18 cellular contexts compared by ENCODE assay signal in genomic region chr16:4301177-4301576, GRCh38. TPM values are rescaled to one million over a fixed set of nuclear protein-coding genes. Genes with fewer than 3 reads are reported as not detected.
DNase-seq lines count a peak whose midpoint lies in the region; ATAC-seq, FAIRE-seq and TF ChIP-seq lines count a peak whose summit lies in the region.
"Had no signal": no experiment of that assay in that cellular context is flagged by ENCODE, and none has a peak within 500 bp of the region (broad histone marks: within the 10 kb centered on the region; RNA-seq: fewer than 3 reads in every experiment).

No MANE protein-coding gene starts in this region.

- no peak overlapping the region for H3K4me3 ChIP-seq in HCT116 (replicated peaks in 1 of 2; ENCODE audit: low read depth in 1 of 2, low read length in 2 of 2)
- H3K4me3 ChIP-seq in IMR-90 (ENCODE audit: insufficient read depth, low read depth, low read length), result no peak overlapping the region
- no peak overlapping the region for H3K4me3 ChIP-seq in K562
- H3K4me3 ChIP-seq in tibial artery, result no peak overlapping the region
- H3K4me3 ChIP-seq: BLaER1, GM12878 had no signal

- H2BK120ac ChIP-seq in IMR-90 (ENCODE audit: low read depth, low read length), result peak overlapping the region; percentile 57; the same call in 1 of the 2 replicates

- H3K79me2 ChIP-seq in HCT116 (ENCODE audit: insufficient read depth, low read length), result no peaks in the 10 kb centered on the region
- peaks cover 5% of the 10 kb centered on the region for H3K79me2 ChIP-seq in K562 (ENCODE audit: control insufficient read depth, insufficient read depth, low read length)

- peak overlapping the region; percentile 55 for H2AK9ac ChIP-seq in IMR-90 (replicated peaks; ENCODE audit: low read depth, low read length, poor library complexity)

- TF ChIP-seq RAD21 in HCT116 (IDR thresholded peaks at IDR 0.05; ENCODE audit: low read depth) (no peak), IMR-90 (IDR thresholded peaks at IDR 0.05; ENCODE audit: low read length) (no peak), K562 (CRISPR knock-in tag; conservative IDR thresholded peaks at IDR 0.05 in 1 of 2, IDR thresholded peaks at IDR 0.05 in 1 of 2) (no peak)

- no peak for TF ChIP-seq EP300 in K562 (IDR thresholded peaks at IDR 0.05; ENCODE audit: low read length)

- no peak overlapping the region for H2AK5ac ChIP-seq in IMR-90 (ENCODE audit: low read depth, low read length)

- intact Hi-C loops in HCT116 (cut with micrococcal nuclease) (no loop called here), IMR-90 (cut with micrococcal nuclease) (no loop called here), K562 (cut with micrococcal nuclease) (no loop called here), tibial artery (cut with DNase I; ENCODE audit: low total_unique reads) (no loop called here)

- no peak overlapping the region for H2AFZ ChIP-seq in HCT116 (ENCODE audit: low read depth, low read length, poor library complexity, severe bottlenecking)
- no peak overlapping the region for H2AFZ ChIP-seq in IMR-90 (replicated peaks; ENCODE audit: low read length, poor library complexity)
- no peak overlapping the region for H2AFZ ChIP-seq in K562 (ENCODE audit: low read depth, low read length)

- RAD21 ChIA-PET in HCT116 (lab: Charles Lee; ENCODE audit: low non-redundant PET in 1 of 2, low total read pairs in 2 of 2, uncharacterized antibody in 2 of 2, unreplicated experiment in 2 of 2), result no interaction called here

- ATAC-seq in HCT116, result no peak
- no peak for ATAC-seq in IMR-90 (ENCODE audit: low read depth)
- ATAC-seq in K562, result no peak
- ATAC-seq: GM12878 had no signal

- H2BK15ac ChIP-seq in IMR-90 (ENCODE audit: low read depth, low read length), result no peak overlapping the region

- CTCF ChIA-PET in HCT116 (lab: Charles Lee) (interaction anchor here (5.2 kb wide), 1 partner anchor 9 kb away, joined by 40 read pairs; no protein-coding TSS in a partner anchor), IMR-90 (lab: Yijun Ruan, JAX) (interaction anchor here (1.1 kb wide), 1 partner anchor 9 kb away, joined by 3 read pairs; no protein-coding TSS in a partner anchor), K562 (lab: Yijun Ruan, JAX; ENCODE audit: low intra/inter-chr PET ratio) (interaction anchor here (0.7 kb wide), 1 partner anchor 614 kb away, joined by 6 read pairs; no protein-coding TSS in a partner anchor)

- peaks cover 28% of the 10 kb centered on the region for H3K4me1 Mint-ChIP-seq in nephron

- H4K20me1 ChIP-seq in HCT116 (ENCODE audit: insufficient read depth) (no peaks in the 10 kb centered on the region), IMR-90 (ENCODE audit: insufficient read depth, low read length) (0 out of 2 replicates have a peak, but pooled peaks cover 3% of the 10 kb centered on the region), K562 (replicated peaks; ENCODE audit: control insufficient read depth, insufficient read depth, low read length) (0 out of 2 replicates have a peak, but pooled peaks cover 4% of the 10 kb centered on the region)

- H3K9me2 ChIP-seq in HCT116 (ENCODE audit: insufficient read depth), result no peaks in the 10 kb centered on the region

- H3K27me3 Mint-ChIP-seq in nephron (ENCODE audit: low read depth), result no peaks in the 10 kb centered on the region
- H3K27me3 Mint-ChIP-seq: CD4-positive, CD25-positive, alpha-beta regulatory T cell had no signal

- no peaks in the 10 kb centered on the region for H3K36me3 ChIP-seq in HCT116 (ENCODE audit: control insufficient read depth in 1 of 2, insufficient read depth in 2 of 2, low read length in 2 of 2)
- H3K36me3 ChIP-seq in IMR-90 (ENCODE audit: control insufficient read depth, insufficient read depth, low read length), result peaks cover 2% of the 10 kb centered on the region; the same call in 1 of the 2 replicates
- peaks cover 35% of the 10 kb centered on the region; the same call in 2 of the 3 replicates for H3K36me3 ChIP-seq in K562 (ENCODE audit: control insufficient read depth, insufficient read depth, low read length)
- H3K36me3 ChIP-seq in tibial artery, result no peaks in the 10 kb centered on the region

- H3K4me1 ChIP-seq in HCT116 (ENCODE audit: control insufficient read depth in 1 of 2, insufficient read depth in 2 of 2, low read length in 2 of 2), result peaks cover 32 to 51% of the 10 kb centered on the region in 2 experiments
- peaks cover 14% of the 10 kb centered on the region for H3K4me1 ChIP-seq in IMR-90 (ENCODE audit: control insufficient read depth, insufficient read depth, low read length)
- peaks cover 11 to 21% of the 10 kb centered on the region in 2 experiments; a peak in 4 of 5 replicates for H3K4me1 ChIP-seq in K562 (replicated peaks in 1 of 2; ENCODE audit: control insufficient read depth in 2 of 2, insufficient read depth in 2 of 2, low read length in 2 of 2)
- peaks cover 4 to 17% (median 13%) of the 10 kb centered on the region in 4 donors for H3K4me1 ChIP-seq in tibial artery

- H3K4me2 ChIP-seq in HCT116 (ENCODE audit: low read length) (peak overlapping the region; percentile 84; the same call in 1 of the 2 replicates), IMR-90 (ENCODE audit: low read depth, low read length) (no peak overlapping the region), K562 (ENCODE audit: insufficient read depth, low read length) (no peak overlapping the region)
- H3K4me2 ChIP-seq: BLaER1 had no signal

- peaks cover 0 to 42% of the 10 kb centered on the region in 2 experiments; a peak in 2 of 4 replicates for H3K79me1 ChIP-seq in IMR-90 (ENCODE audit: low read depth in 1 of 2, low read length in 2 of 2)

- H3K4me3 Mint-ChIP-seq in nephron, result no peak overlapping the region
- H3K4me3 Mint-ChIP-seq: CD4-positive, CD25-positive, alpha-beta regulatory T cell had no signal

- TF ChIP-seq CTCF in HCT116 (IDR thresholded peaks at IDR 0.05 in 2 of 3, conservative IDR thresholded peaks at IDR 0.05 in 1 of 3; ENCODE audit: borderline replicate concordance in 1 of 3, insufficient read depth in 1 of 3, low read depth in 2 of 3, low read length in 2 of 3) (no peak), IMR-90 (conservative IDR thresholded peaks at IDR 0.05; ENCODE audit: low read depth, low read length) (no peak), K562 (IDR thresholded peaks at IDR 0.05 in 2 of 3, conservative IDR thresholded peaks at IDR 0.05 in 1 of 3; ENCODE audit: insufficient read depth in 2 of 3, low read depth in 1 of 3, low read length in 3 of 3) (no peak), nephron (IDR thresholded peaks at IDR 0.05; ENCODE audit: unreplicated experiment in 3 of 3) (no peak), tibial artery (IDR thresholded peaks at IDR 0.05) (no peak)

- WGBS in IMR-90 (ENCODE audit: extremely low coverage in 2 of 2, insufficient read length in 1 of 2), 2 experiments, result no CpG with 5 or more reads among the region's 4 CpGs
- 93% methylated on average over 4 of the region's 4 CpGs for WGBS in K562 (ENCODE audit: insufficient coverage, low coverage, missing lambda C conversion rate)

- no peaks in the 10 kb centered on the region for H3K9me3 ChIP-seq in HCT116 (ENCODE audit: control insufficient read depth in 1 of 2, insufficient read depth in 1 of 2, low read depth in 1 of 2, low read length in 2 of 2)
- H3K9me3 ChIP-seq in IMR-90 (ENCODE audit: control insufficient read depth, insufficient read depth, low read length), result no peaks in the 10 kb centered on the region
- H3K9me3 ChIP-seq in K562 (replicated peaks; ENCODE audit: control insufficient read depth, insufficient read depth, low read depth, low read length), result no peaks in the 10 kb centered on the region
- no peaks in the 10 kb centered on the region for H3K9me3 ChIP-seq in tibial artery
- H3K9me3 ChIP-seq: BLaER1 had no signal

- H3K4ac ChIP-seq in IMR-90 (ENCODE audit: low read depth, low read length), result 0 out of 2 replicates have a peak overlapping the region, but pooled peaks have one; percentile 9

- DNase-seq in HCT116 (ENCODE audit: low read depth, low spot score), result no peak
- DNase-seq in IMR-90, result no peak
- no peak for DNase-seq in K562 (ENCODE audit: extremely low read depth in 1 of 4, low spot score in 3 of 4)
- no peak for DNase-seq in cortex of kidney (lab: John Stamatoyannopoulos, UW)
- no peak for DNase-seq in NCI-H2171 (lab: John Stamatoyannopoulos, UW)
- no peak for DNase-seq in tibial artery
- no peak for DNase-seq in RKO (ENCODE audit: low spot score)
- DNase-seq: AML-193; Calu3; CD4-positive, CD25-positive, alpha-beta regulatory T cell; DMS 273 treated with DMSO at 0.1 percent for 48 hours; KG1 had no signal

- H4K5ac ChIP-seq in IMR-90 (ENCODE audit: low read depth, low read length), result no peak overlapping the region

- POLR2A ChIA-PET in HCT116 (lab: Charles Lee), result interaction anchor here (1.4 kb wide), 1 partner anchor 8 kb away, joined by 3 read pairs; no protein-coding TSS in a partner anchor
- POLR2A ChIA-PET in IMR-90 (lab: Charles Lee; ENCODE audit: unreplicated experiment), result no interaction called here
- POLR2A ChIA-PET in K562 (lab: Yijun Ruan, JAX), result interaction anchor here (0.9 kb wide), 1 partner anchor 50 kb away, joined by 3 read pairs; no protein-coding TSS in a partner anchor

- no peak overlapping the region for H4K91ac ChIP-seq in IMR-90 (ENCODE audit: insufficient read depth, low read depth, low read length)

- H3K56ac ChIP-seq in IMR-90 (ENCODE audit: extremely low read depth, insufficient read depth, low read length), result no peak overlapping the region

- H3K27ac ChIP-seq in HCT116 (ENCODE audit: low read depth, low read length), result peak overlapping the region; percentile 99
- H3K27ac ChIP-seq in IMR-90 (ENCODE audit: insufficient read depth, low read length), result no peak overlapping the region
- H3K27ac ChIP-seq in K562 (ENCODE audit: extremely low read depth, low read depth, low read length), result no peak overlapping the region
- no peak overlapping the region for H3K27ac ChIP-seq in tibial artery
- H3K27ac ChIP-seq: BLaER1 had no signal

- no peak overlapping the region for H3K23ac ChIP-seq in IMR-90 (ENCODE audit: low read depth, low read length)

- TF ChIP-seq POLR2A in HCT116 (IDR thresholded peaks at IDR 0.05; ENCODE audit: borderline replicate concordance, extremely low read depth, insufficient read depth, insufficient read length) (no peak), IMR-90 (IDR thresholded peaks at IDR 0.05; ENCODE audit: low read depth, low read length) (no peak), K562 (conservative IDR thresholded peaks at IDR 0.05) (no peak)

- H3K18ac ChIP-seq in IMR-90 (ENCODE audit: low read depth, low read length), result no peak overlapping the region

- H3K9me3 Mint-ChIP-seq in nephron, result no peaks in the 10 kb centered on the region
- H3K9me3 Mint-ChIP-seq: CD4-positive, CD25-positive, alpha-beta regulatory T cell had no signal

- H2BK5ac ChIP-seq in IMR-90 (ENCODE audit: low read depth, low read length, poor library complexity, severe bottlenecking), result no peak overlapping the region

- H4K8ac ChIP-seq in IMR-90 (ENCODE audit: low read depth in 2 of 2, low read length in 2 of 2), result peak overlapping the region in 1 of 2 experiments; percentile 21; a peak in 1 of 4 replicates

- H3K27me3 ChIP-seq in HCT116 (ENCODE audit: insufficient read depth, low read length) (no peaks in the 10 kb centered on the region), IMR-90 (ENCODE audit: control insufficient read depth, insufficient read depth, low read length) (no peaks in the 10 kb centered on the region), K562 (ENCODE audit: control insufficient read depth in 2 of 2, insufficient read depth in 2 of 2, low read length in 2 of 2) (no peaks in the 10 kb centered on the region), tibial artery (no peaks in the 10 kb centered on the region)
- H3K27me3 ChIP-seq: BLaER1 had no signal

- H3K9ac ChIP-seq in HCT116 (ENCODE audit: low read length) (no peak overlapping the region), IMR-90 (ENCODE audit: low read depth, low read length) (no peak overlapping the region), K562 (ENCODE audit: insufficient read depth in 1 of 2, low read depth in 2 of 2, low read length in 2 of 2) (no peak overlapping the region)
- H3K9ac ChIP-seq: BLaER1 had no signal

- H3K9me1 ChIP-seq in IMR-90 (ENCODE audit: insufficient read depth, low read length), result peaks cover 5% of the 10 kb centered on the region; the same call in 1 of the 2 replicates
- H3K9me1 ChIP-seq in K562 (ENCODE audit: control insufficient read depth, insufficient read depth, low read length), result peaks cover 1% of the 10 kb centered on the region

- in situ Hi-C loops in IMR-90 (cut with MboI; ENCODE audit: low sequenced_read_pairs) (no loop called here), K562 (cut with MboI) (no loop called here)

- dilution Hi-C loops in IMR-90 (cut with HindIII; ENCODE audit: low sequenced_read_pairs, unreplicated experiment), result no loop called here

- no peak for FAIRE-seq in K562 (lab: Jason Lieb, UNC)
- FAIRE-seq: GM12878, GM18507, H54 had no signal

- no peak overlapping the region for H3K14ac ChIP-seq in IMR-90 (replicated peaks; ENCODE audit: low read depth, low read length)

- peak overlapping the region; percentile 49; the same call in 1 of the 2 replicates for H2BK20ac ChIP-seq in IMR-90 (ENCODE audit: low read depth, low read length)

- BruUV-seq in HCT116 (replicated peaks; lab: Mats Ljungman, UMichigan) (no TSS peak), IMR-90 (replicated peaks; lab: Mats Ljungman, UMichigan) (no TSS peak), K562 (replicated peaks; lab: Mats Ljungman, UMichigan) (no TSS peak)

- peaks cover 4% of the 10 kb centered on the region for H3K36me3 Mint-ChIP-seq in nephron (ENCODE audit: low read depth)

- peak overlapping the region in 2 of 3 experiments; percentile 51 to 53 for H3K27ac Mint-ChIP-seq in nephron
- H3K27ac Mint-ChIP-seq: CD4-positive, CD25-positive, alpha-beta regulatory T cell had no signal

RNA-seq across cellular contexts. Expression of gene GLIS2, which starts 14.7 kb away (rescaled TPM):
- 18.2 TPM for total RNA-seq in HCT116 (2021; ENCODE audit: unreplicated experiment)
- polyA plus RNA-seq in HCT116 (2012), result 15.5 and 15.6 TPM in 2 replicates
- 0.36 and 0.56 TPM in 2 replicates for total RNA-seq in IMR-90 (2012; rRNA removed)
- polyA plus RNA-seq in IMR-90 (2012; rRNA removed), result 8.4 and 9.0 TPM in 2 replicates
- polyA plus RNA-seq in IMR-90 (2012; cell fraction: cytosol; rRNA removed), result 6.1 and 12.6 TPM in 2 replicates
- 15.5 and 36.4 TPM in 2 replicates for polyA plus RNA-seq in IMR-90 (2012; cell fraction: nucleus; rRNA removed; ENCODE audit: low replicate concordance)
- 2.1 and 6.1 TPM in 2 replicates for total RNA-seq in K562 (2011; cell fraction: chromatin; rRNA removed; ENCODE audit: low replicate concordance)
- 3.8 and 4.2 TPM in 2 replicates for total RNA-seq in K562 (2011; cell fraction: nucleolus; rRNA removed)
- total RNA-seq in K562 (2011; cell fraction: nucleoplasm; rRNA removed), result 2.9 and 3.6 TPM in 2 replicates
- total RNA-seq in K562 (2014; rRNA removed), result 0.91 and 1.4 TPM in 2 replicates
- 0.10 and 0.11 TPM in 2 replicates for total RNA-seq in K562 (2014; rRNA removed; fragmentation: Illumina TruSeq; extraction: Trizol)
- total RNA-seq in K562 (2015; rRNA removed; fragmentation: Illumina TruSeq; extraction: Trizol), result 0.33 and 0.68 TPM in 2 replicates
- total RNA-seq in K562 (2021), result 7.6 and 9.0 TPM in 2 replicates
- polyA plus RNA-seq in K562 (2011; rRNA removed), result 0.57 and 1.0 TPM in 2 replicates
- polyA plus RNA-seq in K562 (2011; cell fraction: cytosol; rRNA removed), result 1.0 and 2.2 TPM in 2 replicates
- polyA plus RNA-seq in K562 (2011; cell fraction: nucleus; rRNA removed), result 2.8 and 4.9 TPM in 2 replicates
- polyA plus RNA-seq in K562 (2012), result 6.8 and 7.9 TPM in 2 replicates
- polyA plus RNA-seq in K562 (2014; fragmentation: Illumina TruSeq; extraction: Trizol), result 2.2 and 5.8 TPM in 2 replicates
- under 1 TPM; 0.10 to 0.25 TPM for polyA plus RNA-seq in K562 (2014; fragmentation: Nextera tagmentation; extraction: Ambion mirVana)
- polyA plus RNA-seq in K562 (2014; rRNA removed), result 2.3 and 2.9 TPM in 2 replicates
- 0.27 and 0.32 TPM in 2 replicates for polyA minus RNA-seq in K562 (2011; rRNA and poly(A)+ RNA removed)
- polyA minus RNA-seq in K562 (2011; cell fraction: cytosol; rRNA and poly(A)+ RNA removed), result 3.3 and 4.6 TPM in 2 replicates
- polyA minus RNA-seq in K562 (2011; cell fraction: nucleus; rRNA and poly(A)+ RNA removed), result 1.00 and 1.1 TPM in 2 replicates
- total RNA-seq: CD4-positive, CD25-positive, alpha-beta regulatory T cell had no signal

RNA-seq across cellular contexts. Expression of gene TFAP4, which starts 28.4 kb away (rescaled TPM):
- total RNA-seq in HCT116 (2021; ENCODE audit: unreplicated experiment), result 37.1 TPM
- 21.3 and 21.7 TPM in 2 replicates for polyA plus RNA-seq in HCT116 (2012)
- 7.3 and 7.8 TPM in 2 replicates for total RNA-seq in IMR-90 (2012; rRNA removed)
- 5.6 and 7.0 TPM in 2 replicates for polyA plus RNA-seq in IMR-90 (2012; rRNA removed)
- 3.0 and 5.3 TPM in 2 replicates for polyA plus RNA-seq in IMR-90 (2012; cell fraction: cytosol; rRNA removed)
- 6.5 and 10.4 TPM in 2 replicates for polyA plus RNA-seq in IMR-90 (2012; cell fraction: nucleus; rRNA removed; ENCODE audit: low replicate concordance)
- 12.1 and 23.1 TPM in 2 replicates for total RNA-seq in K562 (2011; cell fraction: chromatin; rRNA removed; ENCODE audit: low replicate concordance)
- 12.4 and 13.3 TPM in 2 replicates for total RNA-seq in K562 (2011; cell fraction: nucleolus; rRNA removed)
- total RNA-seq in K562 (2011; cell fraction: nucleoplasm; rRNA removed), result 11.0 and 16.1 TPM in 2 replicates
- 27.7 and 28.8 TPM in 2 replicates for total RNA-seq in K562 (2014; rRNA removed)
- 5.6 and 7.7 TPM in 2 replicates for total RNA-seq in K562 (2014; rRNA removed; fragmentation: Illumina TruSeq; extraction: Trizol)
- 16.2 and 16.9 TPM in 2 replicates for total RNA-seq in K562 (2015; rRNA removed; fragmentation: Illumina TruSeq; extraction: Trizol)
- 31.2 and 32.8 TPM in 2 replicates for total RNA-seq in K562 (2021)
- 8.5 and 15.3 TPM in 2 replicates for polyA plus RNA-seq in K562 (2011; rRNA removed)
- polyA plus RNA-seq in K562 (2011; cell fraction: cytosol; rRNA removed), result 8.1 and 15.3 TPM in 2 replicates
- 12.2 and 17.2 TPM in 2 replicates for polyA plus RNA-seq in K562 (2011; cell fraction: nucleus; rRNA removed)
- polyA plus RNA-seq in K562 (2012), result 15.9 and 19.7 TPM in 2 replicates
- 10.6 and 13.6 TPM in 2 replicates for polyA plus RNA-seq in K562 (2014; fragmentation: Illumina TruSeq; extraction: Trizol)
- polyA plus RNA-seq in K562 (2014; fragmentation: Nextera tagmentation; extraction: Ambion mirVana), result under 1 TPM; 0.10 to 0.11 TPM
- polyA plus RNA-seq in K562 (2014; rRNA removed), result 19.8 and 22.6 TPM in 2 replicates
- polyA minus RNA-seq in K562 (2011; rRNA and poly(A)+ RNA removed), result 14.2 and 15.3 TPM in 2 replicates
- polyA minus RNA-seq in K562 (2011; cell fraction: cytosol; rRNA and poly(A)+ RNA removed), result 15.2 and 18.3 TPM in 2 replicates
- 5.0 and 8.7 TPM in 2 replicates for polyA minus RNA-seq in K562 (2011; cell fraction: nucleus; rRNA and poly(A)+ RNA removed)

RNA-seq across cellular contexts. Expression of gene PAM16, which starts 49.9 kb away (rescaled TPM):
- total RNA-seq in HCT116 (2021; ENCODE audit: unreplicated experiment), result 102 TPM
- 98.6 and 111 TPM in 2 replicates for polyA plus RNA-seq in HCT116 (2012)
- 17.9 and 25.6 TPM in 2 replicates for total RNA-seq in IMR-90 (2012; rRNA removed)
- polyA plus RNA-seq in IMR-90 (2012; rRNA removed), result 48.4 and 69.5 TPM in 2 replicates
- polyA plus RNA-seq in IMR-90 (2012; cell fraction: cytosol; rRNA removed), result 84.0 and 105 TPM in 2 replicates
- polyA plus RNA-seq in IMR-90 (2012; cell fraction: nucleus; rRNA removed; ENCODE audit: low replicate concordance), result 70.0 and 101 TPM in 2 replicates
- 70.0 and 135 TPM in 2 replicates for total RNA-seq in K562 (2011; cell fraction: chromatin; rRNA removed; ENCODE audit: low replicate concordance)
- 74.5 and 92.1 TPM in 2 replicates for total RNA-seq in K562 (2011; cell fraction: nucleolus; rRNA removed)
- 76.8 and 107 TPM in 2 replicates for total RNA-seq in K562 (2011; cell fraction: nucleoplasm; rRNA removed)
- 173 and 213 TPM in 2 replicates for total RNA-seq in K562 (2014; rRNA removed)
- 32.6 and 38.7 TPM in 2 replicates for total RNA-seq in K562 (2014; rRNA removed; fragmentation: Illumina TruSeq; extraction: Trizol)
- total RNA-seq in K562 (2015; rRNA removed; fragmentation: Illumina TruSeq; extraction: Trizol), result 48.4 and 56.1 TPM in 2 replicates
- total RNA-seq in K562 (2021), result 123 and 150 TPM in 2 replicates
- polyA plus RNA-seq in K562 (2011; rRNA removed), result 79.3 and 88.9 TPM in 2 replicates
- polyA plus RNA-seq in K562 (2011; cell fraction: cytosol; rRNA removed), result 175 and 283 TPM in 2 replicates
- polyA plus RNA-seq in K562 (2011; cell fraction: nucleus; rRNA removed), result 85.0 and 101 TPM in 2 replicates
- 96.6 and 100 TPM in 2 replicates for polyA plus RNA-seq in K562 (2012)
- 49.0 and 66.3 TPM in 2 replicates for polyA plus RNA-seq in K562 (2014; fragmentation: Illumina TruSeq; extraction: Trizol)
- 10 to 100 TPM; 41.5 to 81.1 TPM for polyA plus RNA-seq in K562 (2014; fragmentation: Nextera tagmentation; extraction: Ambion mirVana)
- 243 and 273 TPM in 2 replicates for polyA plus RNA-seq in K562 (2014; rRNA removed)
- 10.6 and 11.8 TPM in 2 replicates for polyA minus RNA-seq in K562 (2011; rRNA and poly(A)+ RNA removed)
- 19.8 and 22.7 TPM in 2 replicates for polyA minus RNA-seq in K562 (2011; cell fraction: cytosol; rRNA and poly(A)+ RNA removed)
- polyA minus RNA-seq in K562 (2011; cell fraction: nucleus; rRNA and poly(A)+ RNA removed), result 10.8 and 13.7 TPM in 2 replicates

RNA-seq across cellular contexts. Expression of gene SRL, which starts 59.3 kb away (rescaled TPM):
- total RNA-seq in HCT116 (2021; ENCODE audit: unreplicated experiment), result not detected
- polyA plus RNA-seq in HCT116 (2012), result 0.03 TPM in 1 of 2 replicates, not detected in the other
- total RNA-seq in IMR-90 (2012; rRNA removed), result under 0.01 TPM in 1 of 2 replicates, not detected in the other
- 0.04 and 0.14 TPM in 2 replicates for polyA plus RNA-seq in IMR-90 (2012; rRNA removed)
- polyA plus RNA-seq in IMR-90 (2012; cell fraction: cytosol; rRNA removed), result 0.08 TPM in 2 replicates
- 0.04 and 0.13 TPM in 2 replicates for polyA plus RNA-seq in IMR-90 (2012; cell fraction: nucleus; rRNA removed; ENCODE audit: low replicate concordance)
- total RNA-seq in K562 (2011; cell fraction: chromatin; rRNA removed; ENCODE audit: low replicate concordance), result not detected in 2 replicates
- total RNA-seq in K562 (2011; cell fraction: nucleolus; rRNA removed), result not detected in 2 replicates
- not detected in 2 replicates for total RNA-seq in K562 (2011; cell fraction: nucleoplasm; rRNA removed)
- total RNA-seq in K562 (2014; rRNA removed), result not detected in 2 replicates
- not detected in 2 replicates for total RNA-seq in K562 (2014; rRNA removed; fragmentation: Illumina TruSeq; extraction: Trizol)
- not detected in 2 replicates for total RNA-seq in K562 (2015; rRNA removed; fragmentation: Illumina TruSeq; extraction: Trizol)
- total RNA-seq in K562 (2021), result not detected in 2 replicates
- polyA plus RNA-seq in K562 (2011; rRNA removed), result 0.01 TPM in 1 of 2 replicates, not detected in the other
- 0.01 and 0.03 TPM in 2 replicates for polyA plus RNA-seq in K562 (2011; cell fraction: cytosol; rRNA removed)
- not detected in 2 replicates for polyA plus RNA-seq in K562 (2011; cell fraction: nucleus; rRNA removed)
- polyA plus RNA-seq in K562 (2012), result not detected in 2 replicates
- polyA plus RNA-seq in K562 (2014; fragmentation: Illumina TruSeq; extraction: Trizol), result not detected in 2 replicates
- not detected for polyA plus RNA-seq in K562 (2014; fragmentation: Nextera tagmentation; extraction: Ambion mirVana)
- polyA plus RNA-seq in K562 (2014; rRNA removed), result not detected in 2 replicates
- not detected in 2 replicates for polyA minus RNA-seq in K562 (2011; rRNA and poly(A)+ RNA removed)
- not detected in 2 replicates for polyA minus RNA-seq in K562 (2011; cell fraction: cytosol; rRNA and poly(A)+ RNA removed)
- not detected in 2 replicates for polyA minus RNA-seq in K562 (2011; cell fraction: nucleus; rRNA and poly(A)+ RNA removed)
- total RNA-seq: Calu3; CD4-positive, CD25-positive, alpha-beta regulatory T cell; Daoy; GM12878 had no signal
- polyA plus RNA-seq: CD4-positive, CD25-positive, alpha-beta regulatory T cell; GM12878 had no signal
